ENCODE assay signal across 8 cellular contexts in genomic region chr19:51690359-51691121, GRCh38. TPM values are rescaled to one million over a fixed set of nuclear protein-coding genes. Genes with fewer than 3 reads are reported as not detected.
DNase-seq lines count a peak whose midpoint lies in the region; ATAC-seq, FAIRE-seq and TF ChIP-seq lines count a peak whose summit lies in the region.

No MANE protein-coding gene starts in this region.

- H3K4me3 ChIP-seq in body of pancreas (peak overlapping the region; percentile 61), iPS DF 6.9 (ENCODE audit: low read length) (peak overlapping the region; percentile 77; the same call in 1 of the 2 replicates)

- FAIRE-seq in H54 (lab: Jason Lieb, UNC), result no peak

- TF ChIP-seq POLR2A in body of pancreas (IDR thresholded peaks at IDR 0.05) (peak in 1 of 3 donors; percentile 43), H54 (IDR thresholded peaks at IDR 0.05; ENCODE audit: low read depth, low read length) (no peak)

- H3K36me3 ChIP-seq in body of pancreas (replicated peaks in 1 of 2; ENCODE audit: insufficient read depth in 1 of 2, low read depth in 2 of 2), result no peaks in the 10 kb centered on the region
- no peaks in the 10 kb centered on the region for H3K36me3 ChIP-seq in iPS DF 6.9 (ENCODE audit: control insufficient read depth, insufficient read depth, low read length)

- 7 to 11% methylated on average over 13 to 23 of the region's 25 CpGs for WGBS in body of pancreas, 2 donors
- WGBS in iPS DF 6.9 (ENCODE audit: insufficient coverage, insufficient read length), result no CpG with 5 or more reads among the region's 25 CpGs

- H3K27me3 ChIP-seq in body of pancreas (no peaks in the 10 kb centered on the region), iPS DF 6.9 (ENCODE audit: control insufficient read depth, insufficient read depth, low read length) (no peaks in the 10 kb centered on the region)

- H3K4me1 ChIP-seq in body of pancreas (peaks cover 31% of the 10 kb centered on the region), iPS DF 6.9 (ENCODE audit: control insufficient read depth, insufficient read depth, low read length) (peaks cover 4% of the 10 kb centered on the region)

- ATAC-seq in body of pancreas (peak; percentile 39), GM19455 (IDR thresholded peaks at IDR 0.05; ENCODE audit: unreplicated experiment) (no peak)

- H3K9me3 ChIP-seq in body of pancreas (no peaks in the 10 kb centered on the region), iPS DF 6.9 (ENCODE audit: control insufficient read depth, insufficient read depth, low read length) (no peaks in the 10 kb centered on the region)

- intact Hi-C loops in body of pancreas (cut with DNase I), result loop anchor here (10.0 kb wide), 1 partner anchor 96 kb away; no protein-coding TSS in a partner anchor

- DNase-seq in KG1 (lab: John Stamatoyannopoulos, UW) (peak; percentile 50), T-helper 22 cell (ENCODE audit: low read depth) (peak; percentile 63), body of pancreas (peak in 3 of 4 donors; percentile 44 to 64 (median 61)), iPS DF 6.9 (ENCODE audit: low read depth, low spot score) (peak; percentile 33), retina (peak; percentile 91), H54 (ENCODE audit: insufficient read length, low spot score) (no peak)

- TF ChIP-seq CTCF in C4-2B (conservative IDR thresholded peaks at IDR 0.05), result no peak
- no peak for TF ChIP-seq CTCF in body of pancreas (IDR thresholded peaks at IDR 0.05)

- H3K27ac ChIP-seq in C4-2B (peak overlapping the region; percentile 82), body of pancreas (peak overlapping the region; percentile 85 to 95 (median 91)), iPS DF 6.9 (ENCODE audit: low read length) (no peak overlapping the region)

RNA-seq across cellular contexts. Expression of gene SPACA6, which starts 2.6 kb away (rescaled TPM):
- 10 to 100 TPM in 1 of 2 donors, 1 to 10 TPM in 1; 7.9 to 16.3 TPM for total RNA-seq in body of pancreas

RNA-seq across cellular contexts. Expression of gene HAS1, which starts 33.3 kb away (rescaled TPM):
- 10 to 100 TPM in 1 of 2 donors, 1 to 10 TPM in 1; 1.8 to 15.8 TPM for total RNA-seq in body of pancreas

RNA-seq across cellular contexts. Expression of gene SIGLEC14, which starts 43.9 kb away (rescaled TPM):
- not detected for total RNA-seq in body of pancreas
